ENCODE assay signal across 23 cellular contexts in genomic region chr13:109293166-109293565, GRCh38.
"Had no signal": no experiment of that assay in that cellular context is flagged by ENCODE, and none has a peak within 500 bp of the region (broad histone marks: within the 10 kb centered on the region; RNA-seq: fewer than 3 reads in every experiment).

No MANE protein-coding gene starts in this region.

- H3K9me3 ChIP-seq: mucosa of descending colon, suprapubic skin, uterus had no signal

- H3K4me2 ChIP-seq: neural progenitor cell, smooth muscle cell had no signal

- H2AFZ ChIP-seq: neural progenitor cell, parathyroid adenoma had no signal

- H3K4me3 ChIP-seq: esophagus squamous epithelium, lung, mucosa of descending colon, neural progenitor cell, smooth muscle cell, suprapubic skin, uterus had no signal

- FAIRE-seq: endometrium, frontal cortex, keratinocyte had no signal

- H3K9ac ChIP-seq: neural progenitor cell, parathyroid adenoma had no signal

- H3K36me3 ChIP-seq: esophagus squamous epithelium, neural progenitor cell, suprapubic skin, uterus had no signal

- H3K27ac ChIP-seq: esophagus squamous epithelium, neural progenitor cell, parathyroid adenoma, suprapubic skin, uterus had no signal

- H3K4me1 ChIP-seq: esophagus squamous epithelium, parathyroid adenoma, suprapubic skin, uterus had no signal

- ATAC-seq: effector memory CD8-positive, alpha-beta T cell; left ventricle myocardium superior; mucosa of descending colon; sciatic nerve had no signal

- DNase-seq: cerebellar nuclear complex; cortex of kidney; effector memory CD8-positive, alpha-beta T cell; esophagus squamous epithelium; head of caudate nucleus; left ventricle myocardium superior; mesenchymal stem cell; mucosa of descending colon; naive B cell; stimulated activated CD4-positive, alpha-beta T cell treated with anti-CD3 and anti-CD28 coated beads, Interleukin-12 subunit alpha, Interleukin-12 subunit beta, amount 100 ng/mL, for 4 hours; stimulated activated CD4-positive, alpha-beta T cell treated with anti-CD3 and anti-CD28 coated beads, Interleukin-1b, Interleukin-23, amount 100 ng/mL, for 48 hours; stimulated activated CD4-positive, alpha-beta T cell treated with anti-CD3 and anti-CD28 coated beads, Interleukin-4, amount 100 ng/mL, for 1 hour; stimulated activated CD8-positive, alpha-beta memory T cell treated with anti-CD3 and anti-CD28 coated beads, Interleukin-4, amount 100 ng/mL, for 48 hours; uterus had no signal

- H3K27me3 ChIP-seq: esophagus squamous epithelium, neural progenitor cell, suprapubic skin, uterus had no signal
